In the genomic region with DNA sequence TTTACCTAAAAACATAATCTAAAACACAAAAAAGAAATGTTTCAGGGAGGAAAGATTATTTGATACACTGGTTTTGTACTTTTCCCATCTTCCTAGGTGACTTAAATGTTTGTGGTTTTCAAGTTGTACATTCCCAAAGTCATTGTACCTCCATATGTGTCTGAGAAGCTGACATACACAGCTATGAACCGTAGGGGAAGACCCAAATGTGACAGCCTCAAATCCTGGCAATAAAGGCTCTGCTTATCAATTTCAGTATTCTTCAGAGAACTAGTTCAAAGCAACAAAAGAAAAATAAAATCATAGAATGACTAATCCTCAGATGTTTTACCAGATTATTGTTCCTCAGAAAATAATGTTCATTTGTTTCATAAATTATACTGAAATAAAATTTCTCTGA, we compare ENCODE assay signal across 23 cellular contexts.
"Had no signal": no experiment of that assay in that cellular context is flagged by ENCODE, and none has a peak within 500 bp of the region (broad histone marks: within the 10 kb centered on the region; RNA-seq: fewer than 3 reads in every experiment).

No MANE protein-coding gene starts in this region.

- H3K27me3 Mint-ChIP-seq: effector memory CD8-positive, alpha-beta T cell; T-cell had no signal

- H3K27ac ChIP-seq: colonic mucosa, dorsolateral prefrontal cortex, hepatocyte, lower lobe of right lung, SJCRH30, tibial artery had no signal

- H3K9me3 ChIP-seq: colonic mucosa, lower lobe of right lung, SJCRH30, tibial artery had no signal

- DNase-seq: activated CD4-positive, alpha-beta T cell treated with anti-CD3 and anti-CD28 coated beads for 1 hour; activated CD8-positive, alpha-beta memory T cell treated with anti-CD3 and anti-CD28 coated beads, Interleukin-2, amount 50 U/mL, for 48 hours; activated naive CD4-positive, alpha-beta T cell treated with anti-CD3 and anti-CD28 coated beads, Interleukin-2, amount 10 ng/mL, durations not matched to agents 7 days and 5 days; colonic mucosa; dorsolateral prefrontal cortex; effector memory CD8-positive, alpha-beta T cell; foreskin melanocyte; glutamatergic neuron; immature natural killer cell; lower lobe of right lung; naive thymus-derived CD4-positive, alpha-beta T cell; SJCRH30; small intestine; stimulated activated CD4-positive, alpha-beta T cell treated with anti-CD3 and anti-CD28 coated beads, Interleukin-4, amount 100 ng/mL, for 24 hours; stimulated activated naive CD4-positive, alpha-beta T cell treated with Interleukin-2 at 50 U/mL for 16 hours; T-cell; tibial artery had no signal

- H3K4me3 Mint-ChIP-seq: activated naive CD4-positive, alpha-beta T cell treated with anti-CD3 and anti-CD28 coated beads, Interleukin-2, amount 10 ng/mL, durations not matched to agents 7 days and 5 days; effector memory CD8-positive, alpha-beta T cell; T-cell had no signal

- H3K36me3 Mint-ChIP-seq: activated naive CD4-positive, alpha-beta T cell treated with anti-CD3 and anti-CD28 coated beads, Interleukin-2, amount 10 ng/mL, durations not matched to agents 7 days and 5 days had no signal

- ATAC-seq: effector memory CD8-positive, alpha-beta T cell; esophagus mucosa; left lobe of liver; lower lobe of right lung; naive thymus-derived CD4-positive, alpha-beta T cell; sciatic nerve; T-cell had no signal

- H3K27ac Mint-ChIP-seq: activated naive CD4-positive, alpha-beta T cell treated with anti-CD3 and anti-CD28 coated beads, Interleukin-2, amount 10 ng/mL, durations not matched to agents 7 days and 5 days; effector memory CD8-positive, alpha-beta T cell; immature natural killer cell; naive thymus-derived CD4-positive, alpha-beta T cell; T-cell had no signal

- H3K9me3 Mint-ChIP-seq: activated naive CD4-positive, alpha-beta T cell treated with anti-CD3 and anti-CD28 coated beads, Interleukin-2, amount 10 ng/mL, durations not matched to agents 7 days and 5 days; effector memory CD8-positive, alpha-beta T cell; immature natural killer cell; naive thymus-derived CD4-positive, alpha-beta T cell; T-cell had no signal

- FAIRE-seq: bronchial epithelial cell, endothelial cell of umbilical vein, small intestine had no signal

- H3K27me3 ChIP-seq: colonic mucosa, dorsolateral prefrontal cortex, hepatocyte, SJCRH30, tibial artery had no signal
